ENCODE assay signal across 8 cellular contexts in genomic region chr19:2524840-2525723, GRCh38. TPM values are rescaled to one million over a fixed set of nuclear protein-coding genes. Genes with fewer than 3 reads are reported as not detected.
A peak's percentile ranks its signal among the peaks of the same experiment; 100 is the strongest.
DNase-seq lines count a peak whose midpoint lies in the region; ATAC-seq and TF ChIP-seq lines count a peak whose summit lies in the region.

No MANE protein-coding gene starts in this region.

- H3K36me3 Mint-ChIP-seq in CD14-positive monocyte = peaks cover 0 to 2% of the 10 kb centered on the region in 2 donors

- ATAC-seq in foreskin keratinocyte = peak; percentile 77
- no peak for ATAC-seq in GM19397 (IDR thresholded peaks at IDR 0.05; ENCODE audit: unreplicated experiment)
- no peak for ATAC-seq in HG02870 (IDR thresholded peaks at IDR 0.05; ENCODE audit: unreplicated experiment)

- H3K27ac Mint-ChIP-seq in CD14-positive monocyte = peak overlapping the region in 1 of 7 donors; percentile 15

- intact Hi-C loops in CD14-positive monocyte (cut with micrococcal nuclease) = no loop called here

- no peak for TF ChIP-seq CTCF in foreskin keratinocyte (conservative IDR thresholded peaks at IDR 0.05)
- TF ChIP-seq CTCF in CD14-positive monocyte (IDR thresholded peaks at IDR 0.05) = no peak

- H3K4me1 Mint-ChIP-seq in CD14-positive monocyte = no peaks in the 10 kb centered on the region

- no peak overlapping the region for H3K27ac ChIP-seq in foreskin keratinocyte
- H3K27ac ChIP-seq in skin epidermis = peak overlapping the region in 12 of 21 experiments; percentile 3 to 74 (median 43)

- H3K27me3 ChIP-seq in foreskin keratinocyte = no peaks in the 10 kb centered on the region

- no peak overlapping the region for H3K4me3 Mint-ChIP-seq in CD14-positive monocyte

- H3K27me3 Mint-ChIP-seq in CD14-positive monocyte (ENCODE audit: low read depth in 3 of 3) = no peaks in the 10 kb centered on the region

- H3K9me3 Mint-ChIP-seq in CD14-positive monocyte = peaks cover 0 to 3% (median 0%) of the 10 kb centered on the region in 7 donors

- DNase-seq in H4 (ENCODE audit: low spot score) = peak; percentile 79
- DNase-seq in SIG-M5 (lab: John Stamatoyannopoulos, UW) = peak; percentile 17
- DNase-seq in foreskin keratinocyte = peak in 1 of 2 donors; percentile 61
- no peak for DNase-seq in CD14-positive monocyte (ENCODE audit: low spot score)
- no peak for DNase-seq in activated T-cell treated with anti-CD3 and anti-CD28 coated beads for 4 hours

- H3K4me3 ChIP-seq in skin epidermis = peak overlapping the region in 4 of 7 experiments; percentile 4 to 30 (median 14)

- peaks cover 7% of the 10 kb centered on the region for H3K4me1 ChIP-seq in foreskin keratinocyte

RNA-seq across cellular contexts. Expression of gene GADD45B, which starts 49.2 kb away (rescaled TPM):
- total RNA-seq in H4 (2014; rRNA removed; shearing (Covaris generic)) = 14.3 and 82.3 TPM in 2 replicates
- total RNA-seq in foreskin keratinocyte = 39.5 and 40.9 TPM in 2 replicates
- polyA plus RNA-seq in foreskin keratinocyte = 49.8 and 51.1 TPM in 2 replicates
- 10 to 100 TPM; 67.4 to 76.2 TPM for polyA plus RNA-seq in CD14-positive monocyte

Comparison
In these comparisons a context has a peak if more than half of its experiments do, and no peak if none do; other contexts are left out.
1. DNase-seq: peak in H4 (single experiment) and SIG-M5 (single experiment); none in CD14-positive monocyte (single experiment) and activated T-cell treated with anti-CD3 and anti-CD28 coated beads for 4 hours (single experiment).